ENCODE assay signal across 23 cellular contexts in genomic region chr4:52704676-52705075, GRCh38. TPM values are rescaled to one million over a fixed set of nuclear protein-coding genes. Genes with fewer than 3 reads are reported as not detected.
"Had no signal": no experiment of that assay in that cellular context is flagged by ENCODE, and none has a peak within 500 bp of the region (broad histone marks: within the 10 kb centered on the region; RNA-seq: fewer than 3 reads in every experiment).

No MANE protein-coding gene starts in this region.

- DNase-seq: activated CD4-positive, alpha-beta T cell treated with anti-CD3 and anti-CD28 coated beads for 1 hour; activated T-cell treated with anti-CD3 and anti-CD28 coated beads, Interleukin-2, amount 50 U/mL, for 1 hour; aorta; caudate nucleus; effector memory CD4-positive, alpha-beta T cell; left colon; lower lobe of right lung; mesendoderm; mucosa of descending colon; naive B cell; nucleus accumbens; right lobe of liver; stimulated activated CD4-positive, alpha-beta T cell treated with anti-CD3 and anti-CD28 coated beads, Interleukin-1b, Interleukin-23, amount 100 ng/mL, for 48 hours; substantia nigra; transverse colon; WERI-Rb-1 had no signal

- H3K36me3 Mint-ChIP-seq: activated naive CD4-positive, alpha-beta T cell treated with anti-CD3 and anti-CD28 coated beads, Interleukin-2, amount 50 U/mL, for 72 hours; brain; naive B cell had no signal

- H3K27me3 Mint-ChIP-seq: naive B cell; stimulated activated naive CD8-positive, alpha-beta T cell treated with anti-CD3 and anti-CD28 coated beads, Interleukin-15, Interleukin-2, amounts not matched to agents 100 ng/mL and 50 ng/mL, for 24 hours had no signal

- H3K4me3 ChIP-seq: heart right ventricle, lower lobe of right lung, mucosa of descending colon, right lobe of liver, skin epidermis, transverse colon had no signal

- H3K4me3 Mint-ChIP-seq: brain; naive B cell; stimulated activated naive CD8-positive, alpha-beta T cell treated with anti-CD3 and anti-CD28 coated beads, Interleukin-15, Interleukin-2, amounts not matched to agents 100 ng/mL and 50 ng/mL, for 24 hours had no signal

- H3K27me3 ChIP-seq: heart right ventricle, right lobe of liver, transverse colon had no signal

- ATAC-seq: activated naive CD4-positive, alpha-beta T cell treated with anti-CD3 and anti-CD28 coated beads, Interleukin-2, amount 50 U/mL, for 72 hours; esophagus mucosa; heart right ventricle; left colon; lower lobe of right lung; mucosa of descending colon had no signal

- H3K4me1 ChIP-seq: heart right ventricle, lower lobe of right lung, right lobe of liver, transverse colon had no signal

- H3K27ac Mint-ChIP-seq: activated naive CD4-positive, alpha-beta T cell treated with anti-CD3 and anti-CD28 coated beads, Interleukin-2, amount 50 U/mL, for 72 hours; stimulated activated naive CD8-positive, alpha-beta T cell treated with anti-CD3 and anti-CD28 coated beads, Interleukin-15, Interleukin-2, amounts not matched to agents 100 ng/mL and 50 ng/mL, for 24 hours had no signal

- H3K36me3 ChIP-seq: heart right ventricle, lower lobe of right lung, right lobe of liver, transverse colon, WERI-Rb-1 had no signal

- H3K9me3 Mint-ChIP-seq: activated naive CD4-positive, alpha-beta T cell treated with anti-CD3 and anti-CD28 coated beads, Interleukin-2, amount 50 U/mL, for 72 hours; stimulated activated naive CD8-positive, alpha-beta T cell treated with anti-CD3 and anti-CD28 coated beads, Interleukin-15, Interleukin-2, amounts not matched to agents 100 ng/mL and 50 ng/mL, for 24 hours had no signal

- H3K9me3 ChIP-seq: heart right ventricle, lower lobe of right lung, mucosa of descending colon, right lobe of liver, transverse colon had no signal

- H3K27ac ChIP-seq: heart right ventricle, lower lobe of right lung, right lobe of liver, skin epidermis, transverse colon, WERI-Rb-1 had no signal

RNA-seq across cellular contexts. Expression of gene ERVMER34-1, which starts 46.5 kb away (rescaled TPM):
- total RNA-seq: endothelial cell of umbilical vein had no signal
